In genomic region chr22:42173183-42173926, GRCh38 we compare ENCODE assay signal across 17 cellular contexts. TPM values are rescaled to one million over a fixed set of nuclear protein-coding genes. Genes with fewer than 3 reads are reported as not detected.
A peak's percentile ranks its signal among the peaks of the same experiment; 100 is the strongest.
DNase-seq lines count a peak whose midpoint lies in the region; ATAC-seq and TF ChIP-seq lines count a peak whose summit lies in the region.
"Had no signal": no experiment of that assay in that cellular context is flagged by ENCODE, and none has a peak within 500 bp of the region (broad histone marks: within the 10 kb centered on the region; RNA-seq: fewer than 3 reads in every experiment).

No MANE protein-coding gene starts in this region.

- TF ChIP-seq EP300 in tibial nerve (IDR thresholded peaks at IDR 0.05) = no peak

- CTCF ChIA-PET in activated naive CD4-positive, alpha-beta T cell treated with anti-CD3 and anti-CD28 coated beads for 36 hours (lab: Charles Lee) = interaction anchor here (1.3 kb wide), 1 partner anchor 14 kb away, joined by 5 read pairs; no protein-coding TSS in a partner anchor

- H3K4me1 ChIP-seq in tibial nerve = peaks cover 0 to 24% (median 8%) of the 10 kb centered on the region in 4 donors

- H3K36me3 ChIP-seq in tibial nerve = peaks cover 0 to 38% (median 0%) of the 10 kb centered on the region in 3 donors

- H3K4me3 Mint-ChIP-seq in activated naive CD4-positive, alpha-beta T cell treated with anti-CD3 and anti-CD28 coated beads, Interleukin-2, amount 50 U/mL, for 24 hours = no peak overlapping the region
- no peak overlapping the region for H3K4me3 Mint-ChIP-seq in activated naive CD4-positive, alpha-beta T cell treated with anti-CD3 and anti-CD28 coated beads for 36 hours
- H3K4me3 Mint-ChIP-seq: activated naive CD8-positive, alpha-beta T cell treated with anti-CD3 and anti-CD28 coated beads, Interleukin-2, amount 50 U/mL, for 24 hours; GM23338; stimulated activated naive CD8-positive, alpha-beta T cell treated with anti-CD3 and anti-CD28 coated beads, Interleukin-15, Interleukin-2, amounts not matched to agents 100 ng/mL and 50 ng/mL, for 24 hours had no signal

- no peaks in the 10 kb centered on the region for H3K9me3 ChIP-seq in tibial nerve

- WGBS in tibial nerve, 2 donors = 86 to 88% methylated on average over 6 of the region's 6 CpGs

- no peaks in the 10 kb centered on the region for H3K9me3 Mint-ChIP-seq in activated naive CD4-positive, alpha-beta T cell treated with anti-CD3 and anti-CD28 coated beads, Interleukin-2, amount 50 U/mL, for 24 hours
- H3K9me3 Mint-ChIP-seq in activated naive CD4-positive, alpha-beta T cell treated with anti-CD3 and anti-CD28 coated beads for 36 hours = no peaks in the 10 kb centered on the region
- H3K9me3 Mint-ChIP-seq: activated naive CD8-positive, alpha-beta T cell treated with anti-CD3 and anti-CD28 coated beads, Interleukin-2, amount 50 U/mL, for 24 hours; GM23338; stimulated activated naive CD8-positive, alpha-beta T cell treated with anti-CD3 and anti-CD28 coated beads, Interleukin-15, Interleukin-2, amounts not matched to agents 100 ng/mL and 50 ng/mL, for 24 hours had no signal

- H3K4me1 Mint-ChIP-seq in activated naive CD4-positive, alpha-beta T cell treated with anti-CD3 and anti-CD28 coated beads, Interleukin-2, amount 50 U/mL, for 24 hours = peaks cover 59% of the 10 kb centered on the region
- H3K4me1 Mint-ChIP-seq in activated naive CD4-positive, alpha-beta T cell treated with anti-CD3 and anti-CD28 coated beads for 36 hours (ENCODE audit: low read depth) = peaks cover 43% of the 10 kb centered on the region

- peaks cover 16% of the 10 kb centered on the region for H3K36me3 Mint-ChIP-seq in activated naive CD4-positive, alpha-beta T cell treated with anti-CD3 and anti-CD28 coated beads, Interleukin-2, amount 50 U/mL, for 24 hours
- peaks cover 24% of the 10 kb centered on the region for H3K36me3 Mint-ChIP-seq in activated naive CD4-positive, alpha-beta T cell treated with anti-CD3 and anti-CD28 coated beads for 36 hours (ENCODE audit: low read depth)

- TF ChIP-seq CTCF in tibial nerve (IDR thresholded peaks at IDR 0.05) (no peak), foreskin fibroblast (IDR thresholded peaks at IDR 0.05; ENCODE audit: low read depth, low read length) (no peak)

- DNase-seq in activated naive CD4-positive, alpha-beta T cell treated with anti-CD3 and anti-CD28 coated beads for 36 hours = no peak
- DNase-seq in dermis blood vessel endothelial cell (peak; percentile 11), lung microvascular endothelial cell (ENCODE audit: low read depth in 2 of 2) (peak; percentile 29 to 50), globus pallidus (ENCODE audit: low spot score) (no peak), tibial nerve (ENCODE audit: low spot score in 2 of 2) (no peak), foreskin fibroblast (no peak)
- DNase-seq: activated naive CD8-positive, alpha-beta T cell treated with anti-CD3 and anti-CD28 coated beads, Interleukin-2, amount 50 U/mL, for 24 hours; effector memory CD4-positive, alpha-beta T cell; GF-D8; left ventricle myocardium superior; NCI-H1417 treated with DMSO at 0.1 percent for 48 hours; SHP77 treated with DMSO at 0.1 percent for 48 hours; stimulated activated CD4-positive, alpha-beta T cell treated with anti-CD3 and anti-CD28 coated beads, Interleukin-12 subunit alpha, Interleukin-12 subunit beta, amount 100 ng/mL, for 4 hours had no signal

- peak overlapping the region; percentile 18 for H3K27ac Mint-ChIP-seq in activated naive CD4-positive, alpha-beta T cell treated with anti-CD3 and anti-CD28 coated beads, Interleukin-2, amount 50 U/mL, for 24 hours
- no peak overlapping the region for H3K27ac Mint-ChIP-seq in activated naive CD4-positive, alpha-beta T cell treated with anti-CD3 and anti-CD28 coated beads for 36 hours
- H3K27ac Mint-ChIP-seq: GM23338; stimulated activated naive CD8-positive, alpha-beta T cell treated with anti-CD3 and anti-CD28 coated beads, Interleukin-15, Interleukin-2, amounts not matched to agents 100 ng/mL and 50 ng/mL, for 24 hours had no signal

- ATAC-seq in GM21381 (IDR thresholded peaks at IDR 0.05; ENCODE audit: unreplicated experiment) = no peak
- ATAC-seq: GM23338, left ventricle myocardium superior had no signal

- no peaks in the 10 kb centered on the region for H3K27me3 Mint-ChIP-seq in activated naive CD4-positive, alpha-beta T cell treated with anti-CD3 and anti-CD28 coated beads, Interleukin-2, amount 50 U/mL, for 24 hours
- no peaks in the 10 kb centered on the region for H3K27me3 Mint-ChIP-seq in activated naive CD4-positive, alpha-beta T cell treated with anti-CD3 and anti-CD28 coated beads for 36 hours (ENCODE audit: low read depth)
- H3K27me3 Mint-ChIP-seq: activated naive CD8-positive, alpha-beta T cell treated with anti-CD3 and anti-CD28 coated beads, Interleukin-2, amount 50 U/mL, for 24 hours; stimulated activated naive CD8-positive, alpha-beta T cell treated with anti-CD3 and anti-CD28 coated beads, Interleukin-15, Interleukin-2, amounts not matched to agents 100 ng/mL and 50 ng/mL, for 24 hours had no signal

- no peaks in the 10 kb centered on the region for H3K27me3 ChIP-seq in tibial nerve

- intact Hi-C loops in activated naive CD4-positive, alpha-beta T cell treated with anti-CD3 and anti-CD28 coated beads for 36 hours (cut with micrococcal nuclease) = no loop called here

- TF ChIP-seq POLR2A in tibial nerve (IDR thresholded peaks at IDR 0.05) = no peak

- no peak overlapping the region for H3K27ac ChIP-seq in tibial nerve

- H3K4me3 ChIP-seq in tibial nerve (no peak overlapping the region), foreskin fibroblast (ENCODE audit: low read depth in 1 of 2, low read length in 2 of 2) (no peak overlapping the region)
- H3K4me3 ChIP-seq: GM23338 had no signal

RNA-seq across cellular contexts. Expression of gene CYP2D6, which starts 42.7 kb away (rescaled TPM):
- 1 to 10 TPM in 1 of 2 experiments, under 1 TPM in 1; 0.89 to 1.4 TPM for total RNA-seq in activated naive CD4-positive, alpha-beta T cell treated with anti-CD3 and anti-CD28 coated beads for 36 hours
- total RNA-seq in dermis blood vessel endothelial cell (0.09 and 0.68 TPM in 2 replicates), lung microvascular endothelial cell (under 0.01 and 0.20 TPM in 2 replicates), tibial nerve (1 to 10 TPM in 1 of 4 donors, under 1 TPM in 3; 0.30 to 1.1 (median 0.61) TPM)
- total RNA-seq: left ventricle myocardium superior had no signal

Comparison
In these comparisons a context has a peak if more than half of its experiments do, and no peak if none do; other contexts are left out.
1. DNase-seq: peak in dermis blood vessel endothelial cell (single experiment) and lung microvascular endothelial cell (2 of 2); none in activated naive CD4-positive, alpha-beta T cell treated with anti-CD3 and anti-CD28 coated beads for 36 hours (single experiment), globus pallidus (single experiment), tibial nerve (0 of 2) and foreskin fibroblast (0 of 2).